Comparison of ENCODE assay signal across 12 cellular contexts in the genomic region with DNA sequence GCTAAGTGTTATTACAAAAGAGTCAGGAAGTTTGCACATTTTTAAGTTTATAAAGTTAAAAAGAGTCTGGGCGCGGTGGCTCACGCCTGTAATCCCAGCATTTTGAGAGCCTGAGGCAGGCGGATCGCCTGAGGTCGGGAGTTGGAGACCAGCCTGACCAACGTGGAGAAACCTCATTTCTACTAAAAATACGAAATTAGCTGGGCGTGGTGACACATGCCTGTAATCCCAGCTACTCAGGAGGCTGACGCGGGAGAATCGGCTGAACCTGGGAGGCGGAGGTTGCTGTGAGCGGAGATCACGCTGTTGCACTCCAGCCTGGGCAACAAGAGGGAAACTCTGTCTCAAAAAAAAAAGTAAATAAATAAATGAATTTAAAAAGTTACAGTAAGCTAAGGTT. TPM values are rescaled to one million over a fixed set of nuclear protein-coding genes. Genes with fewer than 3 reads are reported as not detected.
"Had no signal": no experiment of that assay in that cellular context is flagged by ENCODE, and none has a peak within 500 bp of the region (broad histone marks: within the 10 kb centered on the region; RNA-seq: fewer than 3 reads in every experiment).

No MANE protein-coding gene starts in this region.

RNA-seq across cellular contexts. Expression of gene ZFP42, which starts 2.4 kb away (rescaled TPM):
- total RNA-seq: activated CD4-positive, alpha-beta T cell treated with anti-CD3 and anti-CD28 coated beads for 36 hours; activated CD4-positive, alpha-beta T cell treated with anti-CD3 and anti-CD28 coated beads, Interleukin-2, amount 10 ng/mL, durations not matched to agents 7 days and 5 days; activated CD8-positive, alpha-beta T cell treated with anti-CD3 and anti-CD28 coated beads, Interleukin-2, amount 10 ng/mL, durations not matched to agents 7 days and 5 days; activated naive CD8-positive, alpha-beta T cell treated with anti-CD3 and anti-CD28 coated beads, Interleukin-2, amount 10 ng/mL, durations not matched to agents 7 days and 5 days; activated T-helper 2 cell treated with anti-CD3 and anti-CD28 coated beads, Interferon-gamma antibody, Interleukin-2, Interleukin-4, amounts not matched to agents 10 μg/mL and 5 μg/mL and 100 μg/mL, durations not matched to agents 14 hours and 24 hours and 36 hours; ascending aorta; LHCN-M2; PC-3; Peyer's patch; SJSA1 had no signal
- polyA plus RNA-seq: cardiac muscle cell, SK-N-SH had no signal
